In genomic region chr2:136057802-136058140, GRCh38 we compare ENCODE assay signal across 11 cellular contexts.
DNase-seq lines count a peak whose midpoint lies in the region; ATAC-seq and TF ChIP-seq lines count a peak whose summit lies in the region.
"Had no signal": no experiment of that assay in that cellular context is flagged by ENCODE, and none has a peak within 500 bp of the region (broad histone marks: within the 10 kb centered on the region; RNA-seq: fewer than 3 reads in every experiment).

No MANE protein-coding gene starts in this region.

- H3K36me3 Mint-ChIP-seq in CD4-positive, CD25-positive, alpha-beta regulatory T cell = peaks cover 10% of the 10 kb centered on the region
- H3K36me3 Mint-ChIP-seq in CD8-positive, alpha-beta memory T cell = peaks cover 0 to 8% (median 7%) of the 10 kb centered on the region in 3 donors
- peaks cover 17% of the 10 kb centered on the region for H3K36me3 Mint-ChIP-seq in activated naive CD8-positive, alpha-beta T cell treated with anti-CD3 and anti-CD28 coated beads, Interleukin-2, amount 10 ng/mL, durations not matched to agents 7 days and 5 days

- no peaks in the 10 kb centered on the region for H3K27me3 Mint-ChIP-seq in CD4-positive, CD25-positive, alpha-beta regulatory T cell
- H3K27me3 Mint-ChIP-seq in CD8-positive, alpha-beta memory T cell = peaks cover 0 to 1% of the 10 kb centered on the region in 2 donors
- no peaks in the 10 kb centered on the region for H3K27me3 Mint-ChIP-seq in activated naive CD8-positive, alpha-beta T cell treated with anti-CD3 and anti-CD28 coated beads, Interleukin-2, amount 10 ng/mL, durations not matched to agents 7 days and 5 days

- H3K4me3 ChIP-seq in CD4-positive, CD25-positive, alpha-beta regulatory T cell (ENCODE audit: low read depth, low read length) = peak overlapping the region; percentile 73
- no peak overlapping the region for H3K4me3 ChIP-seq in CD8-positive, alpha-beta memory T cell (ENCODE audit: low read length)
- H3K4me3 ChIP-seq in OCI-LY7 (ENCODE audit: low read depth, low read length, poor library complexity, severe bottlenecking) = no peak overlapping the region

- H3K4me1 ChIP-seq in CD4-positive, CD25-positive, alpha-beta regulatory T cell (ENCODE audit: control insufficient read depth, insufficient read depth, low read length, poor library complexity, severe bottlenecking) = peaks cover 58% of the 10 kb centered on the region
- peaks cover 65% of the 10 kb centered on the region for H3K4me1 ChIP-seq in CD8-positive, alpha-beta memory T cell (ENCODE audit: insufficient read depth, low read length)
- peaks cover 63% of the 10 kb centered on the region for H3K4me1 ChIP-seq in OCI-LY7 (ENCODE audit: insufficient read depth, low read length, poor library complexity, severe bottlenecking)

- CTCF ChIA-PET in CD8-positive, alpha-beta memory T cell (lab: Charles Lee) = interaction anchor here (1.5 kb wide), 2 partner anchors 9 to 324 kb away, joined by 3 to 4 read pairs; no protein-coding TSS in a partner anchor
- CTCF ChIA-PET in OCI-LY7 (lab: Charles Lee; ENCODE audit: unreplicated experiment) = interaction anchor here (1.1 kb wide), 1 partner anchor 38 kb away, joined by 3 read pairs; no protein-coding TSS in a partner anchor

- no peak for TF ChIP-seq CTCF in OCI-LY7 (conservative IDR thresholded peaks at IDR 0.05; ENCODE audit: low read length)

- no TSS peak for BruUV-seq in OCI-LY7 (replicated peaks; lab: Mats Ljungman, UMichigan)

- peak overlapping the region; percentile 50 for H3K4me2 ChIP-seq in OCI-LY7 (ENCODE audit: low read length)

- peaks cover 0 to 2% (median 0%) of the 10 kb centered on the region in 7 donors for H3K9me3 Mint-ChIP-seq in CD4-positive, CD25-positive, alpha-beta regulatory T cell
- no peaks in the 10 kb centered on the region for H3K9me3 Mint-ChIP-seq in CD8-positive, alpha-beta memory T cell
- H3K9me3 Mint-ChIP-seq in activated naive CD8-positive, alpha-beta T cell treated with anti-CD3 and anti-CD28 coated beads, Interleukin-2, amount 10 ng/mL, durations not matched to agents 7 days and 5 days = peaks cover 14% of the 10 kb centered on the region

- H3K4me3 Mint-ChIP-seq in CD4-positive, CD25-positive, alpha-beta regulatory T cell = peak overlapping the region in 2 of 4 donors; percentile 64 to 75
- H3K4me3 Mint-ChIP-seq in CD8-positive, alpha-beta memory T cell = peak overlapping the region in 4 of 7 donors; percentile 22 to 65 (median 47)
- peak overlapping the region; percentile 29 for H3K4me3 Mint-ChIP-seq in activated naive CD8-positive, alpha-beta T cell treated with anti-CD3 and anti-CD28 coated beads, Interleukin-2, amount 10 ng/mL, durations not matched to agents 7 days and 5 days

- H3K9me3 ChIP-seq in CD4-positive, CD25-positive, alpha-beta regulatory T cell (ENCODE audit: control insufficient read depth in 2 of 2, low read length in 2 of 2) = no peaks in the 10 kb centered on the region
- no peaks in the 10 kb centered on the region for H3K9me3 ChIP-seq in CD8-positive, alpha-beta memory T cell (ENCODE audit: low read length)
- H3K9me3 ChIP-seq in OCI-LY7 (ENCODE audit: low read length) = no peaks in the 10 kb centered on the region

- H2AFZ ChIP-seq in OCI-LY7 (ENCODE audit: low read length) = peak overlapping the region; percentile 7; the same call in 1 of the 2 replicates

- H3K27ac ChIP-seq in CD4-positive, CD25-positive, alpha-beta regulatory T cell (ENCODE audit: insufficient read depth, low read length, poor library complexity, severe bottlenecking) = peak overlapping the region; percentile 71
- H3K27ac ChIP-seq in CD8-positive, alpha-beta memory T cell (ENCODE audit: low read depth, low read length) = no peak overlapping the region
- H3K27ac ChIP-seq in OCI-LY7 (ENCODE audit: low read depth, low read length, poor library complexity, severe bottlenecking) = no peak overlapping the region

- ATAC-seq in CD4-positive, CD25-positive, alpha-beta regulatory T cell (ENCODE audit: low read depth in 2 of 2) = no peak
- ATAC-seq in activated naive CD8-positive, alpha-beta T cell treated with anti-CD3 and anti-CD28 coated beads, Interleukin-2, amount 10 ng/mL, durations not matched to agents 7 days and 5 days (ENCODE audit: low read depth) = no peak
- ATAC-seq in GM21737 (IDR thresholded peaks at IDR 0.05; ENCODE audit: unreplicated experiment) = no peak
- no peak for ATAC-seq in GM21825 (IDR thresholded peaks at IDR 0.05; ENCODE audit: unreplicated experiment)
- ATAC-seq: left colon had no signal

- DNase-seq in CD4-positive, CD25-positive, alpha-beta regulatory T cell = no peak
- no peak for DNase-seq in CD8-positive, alpha-beta memory T cell
- DNase-seq in OCI-LY7 (ENCODE audit: low spot score) (peak; percentile 23), GM03348 (ENCODE audit: low spot score) (no peak)
- DNase-seq in activated naive CD8-positive, alpha-beta T cell treated with anti-CD3 and anti-CD28 coated beads, Interleukin-2, amount 10 ng/mL, durations not matched to agents 7 days and 5 days = no peak
- DNase-seq: left colon, NCI-H1417 treated with DMSO at 0.1 percent for 48 hours, NCI-H226, SW 1271 had no signal

- intact Hi-C loops in OCI-LY7 (cut with micrococcal nuclease; ENCODE audit: unreplicated experiment) = no loop called here

- peak overlapping the region; percentile 92 to 99 (median 92) for H3K27ac Mint-ChIP-seq in CD4-positive, CD25-positive, alpha-beta regulatory T cell
- peak overlapping the region in 6 of 8 donors; percentile 39 to 91 (median 78) for H3K27ac Mint-ChIP-seq in CD8-positive, alpha-beta memory T cell
- peak overlapping the region; percentile 98 for H3K27ac Mint-ChIP-seq in activated naive CD8-positive, alpha-beta T cell treated with anti-CD3 and anti-CD28 coated beads, Interleukin-2, amount 10 ng/mL, durations not matched to agents 7 days and 5 days

- no peaks in the 10 kb centered on the region for H3K27me3 ChIP-seq in CD4-positive, CD25-positive, alpha-beta regulatory T cell (ENCODE audit: control insufficient read depth, insufficient read depth, low read length)
- H3K27me3 ChIP-seq in CD8-positive, alpha-beta memory T cell (ENCODE audit: insufficient read depth, low read length, poor library complexity, severe bottlenecking) = no peaks in the 10 kb centered on the region

- POLR2A ChIA-PET in CD8-positive, alpha-beta memory T cell (lab: Charles Lee) = no interaction called here
- POLR2A ChIA-PET in OCI-LY7 (lab: Charles Lee) = interaction anchor here (0.7 to 3.8 kb wide), 5 partner anchors 11 to 59 kb away, joined by 3 to 29 read pairs (median 10); no protein-coding TSS in a partner anchor
- POLR2A ChIA-PET in activated naive CD8-positive, alpha-beta T cell treated with anti-CD3 and anti-CD28 coated beads, Interleukin-2, amount 10 ng/mL, durations not matched to agents 7 days and 5 days (lab: Charles Lee) = interaction anchor here (0.8 to 2.3 kb wide), 5 partner anchors 11 to 76 kb away, joined by 3 to 8 read pairs (median 5); partner anchors contain the start of gene DARS1

- H3K9me2 ChIP-seq in OCI-LY7 (ENCODE audit: insufficient read depth, low read length) = no peaks in the 10 kb centered on the region

- no peaks in the 10 kb centered on the region for H3K79me2 ChIP-seq in OCI-LY7 (ENCODE audit: insufficient read depth, low read depth, low read length)

- no peaks in the 10 kb centered on the region for H3K36me3 ChIP-seq in CD4-positive, CD25-positive, alpha-beta regulatory T cell (ENCODE audit: control insufficient read depth, insufficient read depth, low read length)
- H3K36me3 ChIP-seq in CD8-positive, alpha-beta memory T cell (ENCODE audit: insufficient read depth, low read length) = no peaks in the 10 kb centered on the region
- no peaks in the 10 kb centered on the region for H3K36me3 ChIP-seq in OCI-LY7 (ENCODE audit: insufficient read depth, low read length)

- H4K20me1 ChIP-seq in OCI-LY7 (ENCODE audit: insufficient read depth, low read length) = no peaks in the 10 kb centered on the region

- peaks cover 39 to 74% (median 49%) of the 10 kb centered on the region in 4 donors for H3K4me1 Mint-ChIP-seq in CD4-positive, CD25-positive, alpha-beta regulatory T cell
- H3K4me1 Mint-ChIP-seq in CD8-positive, alpha-beta memory T cell = peaks cover 41 to 84% (median 71%) of the 10 kb centered on the region in 3 donors
- peaks cover 60% of the 10 kb centered on the region for H3K4me1 Mint-ChIP-seq in activated naive CD8-positive, alpha-beta T cell treated with anti-CD3 and anti-CD28 coated beads, Interleukin-2, amount 10 ng/mL, durations not matched to agents 7 days and 5 days
